Comparison of ENCODE assay signal across 7 cellular contexts in the genomic region with DNA sequence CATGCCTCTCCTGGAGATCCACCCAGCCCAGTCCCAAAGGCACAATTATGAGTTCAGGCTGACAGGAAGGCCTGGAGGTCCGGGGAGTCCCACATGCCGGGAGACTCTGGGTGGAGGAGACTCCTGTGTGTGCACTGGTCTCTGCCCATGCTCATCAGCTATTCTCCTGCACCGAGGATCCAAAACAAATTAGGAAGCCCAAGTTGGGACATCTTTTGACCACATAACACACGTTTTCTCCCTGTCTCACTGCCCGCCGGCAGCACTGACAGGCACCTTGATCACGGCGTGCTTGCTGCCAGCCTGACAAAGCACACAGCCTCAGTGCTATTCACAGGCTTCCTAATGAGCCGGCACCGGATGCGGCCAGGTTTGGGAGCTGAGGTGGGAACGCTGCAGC.
"Had no signal": no experiment of that assay in that cellular context is flagged by ENCODE, and none has a peak within 500 bp of the region (broad histone marks: within the 10 kb centered on the region; RNA-seq: fewer than 3 reads in every experiment).

No MANE protein-coding gene starts in this region.

- H3K4me3 ChIP-seq: GM23248 had no signal

- FAIRE-seq: H1, H54, HTR-8/SVneo had no signal

- H3K27ac Mint-ChIP-seq: H9 had no signal

- H3K4me1 Mint-ChIP-seq: H9 had no signal

- H3K4me3 Mint-ChIP-seq: H9 had no signal

- H3K27ac ChIP-seq: GM23248 had no signal

- DNase-seq: GM23248, H9, HCEC 1CT, IMR-90 had no signal

- H3K9ac ChIP-seq: GM23248 had no signal
